ENCODE assay signal across 9 cellular contexts in the genomic region with DNA sequence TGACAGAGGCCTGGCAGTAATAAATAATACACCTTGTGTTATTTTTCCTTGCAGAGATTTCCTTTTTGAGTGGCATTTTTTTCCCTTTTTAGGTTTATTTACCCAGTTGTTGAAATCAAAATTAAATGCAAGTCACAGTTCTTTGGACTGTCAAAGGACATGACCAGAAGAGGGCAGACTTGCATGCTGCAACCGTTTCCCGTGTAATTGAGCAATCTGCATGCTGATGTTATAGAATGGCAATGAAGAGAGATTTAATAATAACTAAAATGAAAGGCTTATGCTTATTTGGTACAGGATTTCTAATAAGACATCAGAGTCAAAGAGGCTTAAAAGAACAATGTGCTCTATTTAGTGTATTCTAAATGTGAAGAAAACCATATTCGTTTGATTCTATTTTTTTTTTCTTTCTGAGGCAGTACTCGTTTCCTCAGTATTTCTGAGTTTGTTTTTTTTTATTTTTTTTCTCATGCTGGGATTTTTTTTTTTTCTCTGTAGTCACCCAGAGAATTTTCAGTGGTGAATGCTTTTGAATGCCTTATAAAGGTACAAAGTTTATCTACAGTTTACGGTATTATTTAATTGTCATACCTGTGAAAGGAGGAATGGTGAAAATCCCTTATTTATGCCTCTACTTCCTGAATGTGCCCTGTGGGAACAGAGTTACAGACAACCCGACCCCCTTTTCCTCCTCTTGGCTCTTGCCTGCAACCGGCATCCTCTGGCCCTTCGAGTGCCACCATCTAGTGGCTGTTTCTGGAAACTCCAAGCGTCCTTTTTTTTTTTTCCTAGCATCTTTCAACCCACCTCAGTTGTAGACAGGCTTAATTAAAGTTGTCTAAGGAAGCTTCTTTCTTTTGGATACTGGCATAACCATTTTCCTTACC.
DNase-seq lines count a peak whose midpoint lies in the region; ATAC-seq and TF ChIP-seq lines count a peak whose summit lies in the region.
"Had no signal": no experiment of that assay in that cellular context is flagged by ENCODE, and none has a peak within 500 bp of the region (broad histone marks: within the 10 kb centered on the region; RNA-seq: fewer than 3 reads in every experiment).

No MANE protein-coding gene starts in this region.

- no peak for DNase-seq in CD14-positive monocyte (ENCODE audit: low spot score)
- peak; percentile 18 to 49 for DNase-seq in NCI-H526 (lab: John Stamatoyannopoulos, UW)
- DNase-seq in astrocyte of the hippocampus (ENCODE audit: low read depth, low spot score) = peak; percentile 64
- peak; percentile 38 for DNase-seq in stromal cell of bone marrow (ENCODE audit: low read depth)
- no peak for DNase-seq in NCI-H1048 (lab: John Stamatoyannopoulos, UW)
- DNase-seq: activated B cell treated with CpG ODN at 0.5 μM for 24 hours had no signal

- no peaks in the 10 kb centered on the region for H3K27me3 ChIP-seq in iPS-18a (ENCODE audit: control insufficient read depth, insufficient read depth, low read length)

- TF ChIP-seq CTCF in CD14-positive monocyte (IDR thresholded peaks at IDR 0.05) = peak; percentile 45

- H3K4me3 Mint-ChIP-seq in CD14-positive monocyte = no peak overlapping the region
- H3K4me3 Mint-ChIP-seq: activated B cell treated with CpG ODN at 0.5 μM for 24 hours had no signal

- ATAC-seq in GM18519 (IDR thresholded peaks at IDR 0.05; ENCODE audit: low FRiP score, unreplicated experiment) (peak; percentile 58), HG03196 (IDR thresholded peaks at IDR 0.05; ENCODE audit: unreplicated experiment) (peak; percentile 59)

- H3K4me1 ChIP-seq in iPS-18a (ENCODE audit: control insufficient read depth, low read depth, low read length) = peaks cover 4% of the 10 kb centered on the region

- no peaks in the 10 kb centered on the region for H3K9me3 ChIP-seq in iPS-18a (ENCODE audit: control insufficient read depth, low read depth, low read length)

- H3K27ac ChIP-seq in iPS-18a (ENCODE audit: low read length) = no peak overlapping the region

- intact Hi-C loops in CD14-positive monocyte (cut with micrococcal nuclease) = no loop called here

- no peaks in the 10 kb centered on the region for H3K9me3 Mint-ChIP-seq in CD14-positive monocyte
- H3K9me3 Mint-ChIP-seq: activated B cell treated with CpG ODN at 0.5 μM for 24 hours had no signal

- peaks cover 1 to 5% (median 3%) of the 10 kb centered on the region in 3 donors for H3K27me3 Mint-ChIP-seq in CD14-positive monocyte (ENCODE audit: low read depth in 3 of 3)
- H3K27me3 Mint-ChIP-seq: activated B cell treated with CpG ODN at 0.5 μM for 24 hours had no signal

- no peaks in the 10 kb centered on the region for H3K36me3 ChIP-seq in iPS-18a (ENCODE audit: control insufficient read depth, low read depth, low read length)

- H3K9ac ChIP-seq in iPS-18a (ENCODE audit: low read length) = no peak overlapping the region

- H3K4me3 ChIP-seq in iPS-18a (ENCODE audit: low read length) = peak overlapping the region; percentile 57

- H3K36me3 Mint-ChIP-seq in CD14-positive monocyte = no peaks in the 10 kb centered on the region

- H3K27ac Mint-ChIP-seq in CD14-positive monocyte = no peak overlapping the region
- H3K27ac Mint-ChIP-seq: activated B cell treated with CpG ODN at 0.5 μM for 24 hours had no signal

- H3K4me1 Mint-ChIP-seq in CD14-positive monocyte = no peaks in the 10 kb centered on the region

Comparison
In these comparisons a context has a peak if more than half of its experiments do, and no peak if none do; other contexts are left out.
1. DNase-seq: peak in NCI-H526 (2 of 2), astrocyte of the hippocampus (single experiment) and stromal cell of bone marrow (single experiment); none in CD14-positive monocyte (single experiment) and NCI-H1048 (single experiment).